Comparison of ENCODE assay signal across 8 cellular contexts in genomic region chr2:101253713-101254085, GRCh38. TPM values are rescaled to one million over a fixed set of nuclear protein-coding genes. Genes with fewer than 3 reads are reported as not detected.
DNase-seq lines count a peak whose midpoint lies in the region; TF ChIP-seq lines count a peak whose summit lies in the region.

No MANE protein-coding gene starts in this region.

- H2BK5ac ChIP-seq in trophoblast cell (ENCODE audit: low read depth, low read length, poor library complexity): no peak overlapping the region

- 8 to 9% methylated on average over 11 of the region's 11 CpGs for WGBS in esophagus, 2 donors
- WGBS in trophoblast cell (ENCODE audit: extremely low coverage, insufficient coverage, insufficient read length): no CpG with 5 or more reads among the region's 11 CpGs

- no peak for TF ChIP-seq POLR2A in Peyer's patch (IDR thresholded peaks at IDR 0.05)

- H4K91ac ChIP-seq in trophoblast cell (ENCODE audit: low read depth, low read length): no peak overlapping the region

- no peak overlapping the region for H2AFZ ChIP-seq in trophoblast cell (ENCODE audit: insufficient read depth, low read length, poor library complexity)

- no peak overlapping the region for H4K8ac ChIP-seq in trophoblast cell (ENCODE audit: low read depth, low read length)

- H3K79me2 ChIP-seq in trophoblast cell (ENCODE audit: control insufficient read depth, insufficient read depth, low read length, poor library complexity): peaks cover 9% of the 10 kb centered on the region

- peak overlapping the region; percentile 79 for H3K9ac ChIP-seq in trophoblast cell (ENCODE audit: low read length)

- no peak overlapping the region for H3K14ac ChIP-seq in trophoblast cell (ENCODE audit: low read length)

- H3K4me3 ChIP-seq in Peyer's patch (peak overlapping the region; percentile 89 to 95 (median 92)), esophagus (ENCODE audit: low read depth in 1 of 2, low read length in 2 of 2) (peak overlapping the region; percentile 94 to 97), trophoblast cell (ENCODE audit: low read depth, low read length) (peak overlapping the region; percentile 86)

- H3K27ac ChIP-seq in Peyer's patch: peak overlapping the region; percentile 96 to 98 (median 97)
- H3K27ac ChIP-seq in esophagus (ENCODE audit: low read depth in 2 of 2, low read length in 1 of 2): peak overlapping the region; percentile 93 to 98
- no peak overlapping the region for H3K27ac ChIP-seq in trophoblast cell (ENCODE audit: low read depth, low read length)

- TF ChIP-seq CTCF in Peyer's patch (IDR thresholded peaks at IDR 0.05) (no peak), GM20000 (IDR thresholded peaks at IDR 0.05; ENCODE audit: extremely low read depth, missing control alignments) (no peak)

- H3K9me3 ChIP-seq in Peyer's patch (no peaks in the 10 kb centered on the region), esophagus (ENCODE audit: control insufficient read depth in 2 of 2, insufficient read depth in 1 of 2, low read depth in 1 of 2, low read length in 1 of 2) (no peaks in the 10 kb centered on the region), trophoblast cell (ENCODE audit: insufficient read depth, low read depth, low read length) (no peaks in the 10 kb centered on the region)

- peaks cover 0 to 41% (median 12%) of the 10 kb centered on the region in 4 donors for H3K4me1 ChIP-seq in Peyer's patch
- peaks cover 0 to 2% of the 10 kb centered on the region in 2 donors for H3K4me1 ChIP-seq in esophagus (ENCODE audit: control insufficient read depth in 2 of 2, insufficient read depth in 2 of 2, low read length in 1 of 2)
- H3K4me1 ChIP-seq in trophoblast cell (ENCODE audit: control insufficient read depth in 1 of 2, insufficient read depth in 2 of 2, low read length in 2 of 2): peaks cover 5 to 9% of the 10 kb centered on the region in 2 experiments

- peak overlapping the region; percentile 45 for H3K23ac ChIP-seq in trophoblast cell (ENCODE audit: low read length)

- peak overlapping the region; percentile 83 for H3K4me2 ChIP-seq in trophoblast cell (ENCODE audit: low read length)

- H3K79me1 ChIP-seq in trophoblast cell (ENCODE audit: low read length): peaks cover 9% of the 10 kb centered on the region

- H3K18ac ChIP-seq in trophoblast cell (ENCODE audit: low read length): no peak overlapping the region

- no peak overlapping the region for H2BK120ac ChIP-seq in trophoblast cell (ENCODE audit: insufficient read depth, low read length, poor library complexity)

- no peak overlapping the region for H2AK5ac ChIP-seq in trophoblast cell (ENCODE audit: low read length)

- peak; percentile 9 for DNase-seq in EH (ENCODE audit: low read depth)
- no peak for DNase-seq in Peyer's patch
- no peak for DNase-seq in trophoblast cell
- DNase-seq in activated CD4-positive, CD25-positive, alpha-beta regulatory T cell treated with anti-CD3 and anti-CD28 coated beads, Interleukin-2, amount 50 U/mL, for 72 hours: no peak
- no peak for DNase-seq in HuH-7.5 (ENCODE audit: low spot score)
- no peak for DNase-seq in GM20000 (ENCODE audit: low spot score)
- DNase-seq in NCI-H2227 (lab: John Stamatoyannopoulos, UW; ENCODE audit: unreplicated experiment): no peak

- H3K4ac ChIP-seq in trophoblast cell (ENCODE audit: low read depth, low read length): no peak overlapping the region

- H3K36me3 ChIP-seq in Peyer's patch (peaks cover 0 to 11% (median 0%) of the 10 kb centered on the region in 3 donors), esophagus (ENCODE audit: control insufficient read depth in 2 of 2, insufficient read depth in 2 of 2, low read length in 1 of 2) (peaks cover 0 to 3% of the 10 kb centered on the region in 2 donors), trophoblast cell (ENCODE audit: control insufficient read depth in 1 of 2, insufficient read depth in 2 of 2, low read length in 2 of 2) (peaks cover under 1 to 2% of the 10 kb centered on the region in 2 experiments)

- H4K12ac ChIP-seq in trophoblast cell (ENCODE audit: low read depth, low read length): no peak overlapping the region

- H3K27me3 ChIP-seq in Peyer's patch (no peaks in the 10 kb centered on the region), esophagus (ENCODE audit: control insufficient read depth in 1 of 2, insufficient read depth in 2 of 2, low read length in 2 of 2) (no peaks in the 10 kb centered on the region), trophoblast cell (ENCODE audit: insufficient read depth, low read length) (no peaks in the 10 kb centered on the region)

- H2BK12ac ChIP-seq in trophoblast cell (ENCODE audit: low read length): no peak overlapping the region

RNA-seq across cellular contexts. Expression of gene CNOT11, which starts 1.0 kb away (rescaled TPM):
- total RNA-seq in Peyer's patch: 10 to 100 TPM; 46.4 to 82.9 (median 48.1) TPM
- polyA plus RNA-seq in esophagus: 10 to 100 TPM; 14.7 to 25.4 TPM
- 48.6 and 51.0 TPM in 2 replicates for polyA plus RNA-seq in trophoblast cell (2013)

RNA-seq across cellular contexts. Expression of gene RNF149, which starts 54.8 kb away (rescaled TPM):
- total RNA-seq in Peyer's patch: 10 to 100 TPM; 61.1 to 86.2 (median 70.5) TPM
- 10 to 100 TPM; 31.7 to 50.4 TPM for polyA plus RNA-seq in esophagus
- 52.8 and 58.2 TPM in 2 replicates for polyA plus RNA-seq in trophoblast cell (2013)
